20 cellular contexts compared by ENCODE assay signal in the genomic region with DNA sequence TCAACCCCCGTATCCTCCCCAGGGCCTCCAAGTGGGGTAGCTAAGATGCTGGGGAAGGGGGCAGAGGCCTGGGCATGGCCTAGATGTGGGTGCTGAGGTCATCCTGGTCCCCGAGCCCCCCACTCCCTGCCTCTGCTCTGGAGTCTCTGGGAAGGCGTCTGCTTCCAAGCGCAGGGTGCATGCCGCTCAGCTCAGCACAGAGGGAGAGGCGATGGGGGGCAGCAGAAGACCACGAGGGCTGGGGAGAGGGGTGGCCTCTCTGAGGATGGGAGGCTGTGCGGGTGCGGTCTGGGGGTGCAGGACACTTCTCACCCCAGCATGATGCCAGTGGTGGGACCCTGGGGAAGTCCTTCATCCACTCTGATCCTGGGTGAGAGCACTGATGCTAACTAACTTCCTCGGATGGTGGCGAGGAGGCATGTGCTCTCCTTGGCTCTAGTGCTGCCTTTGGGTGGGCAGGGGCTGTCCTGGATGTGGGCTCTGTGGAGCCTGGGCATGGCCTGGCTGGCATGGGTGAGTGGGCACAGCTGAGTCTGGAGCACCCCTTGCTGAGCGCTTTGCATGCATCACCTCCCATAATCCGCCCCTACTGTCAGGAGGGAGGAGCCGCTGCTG. TPM values are rescaled to one million over a fixed set of nuclear protein-coding genes. Genes with fewer than 3 reads are reported as not detected.
A peak's percentile ranks its signal among the peaks of the same experiment; 100 is the strongest.
DNase-seq lines count a peak whose midpoint lies in the region; ATAC-seq, FAIRE-seq and TF ChIP-seq lines count a peak whose summit lies in the region.
"Had no signal": no experiment of that assay in that cellular context is flagged by ENCODE, and none has a peak within 500 bp of the region (broad histone marks: within the 10 kb centered on the region; RNA-seq: fewer than 3 reads in every experiment).

No MANE protein-coding gene starts in this region.

- peak overlapping the region in 9 of 11 experiments; percentile 12 to 87 (median 74); a peak in 17 of 22 replicates for H3K4me2 ChIP-seq in BLaER1 treated with 17β-estradiol and CSF1 and Interleukin-3, amounts not matched to agents 10 nM and 100 nM
- H3K4me2 ChIP-seq in H1 (ENCODE audit: insufficient read depth in 1 of 2, low read depth in 2 of 2, low read length in 2 of 2) (no peak overlapping the region), mesenchymal stem cell (ENCODE audit: low read length, poor library complexity, severe bottlenecking) (no peak overlapping the region)

- H3K27me3 ChIP-seq in BLaER1 treated with 17β-estradiol and CSF1 and Interleukin-3, amounts not matched to agents 10 nM and 100 nM = no peaks in the 10 kb centered on the region
- H3K27me3 ChIP-seq in Panc1 (ENCODE audit: control insufficient read depth, insufficient read depth, low read length) = no peaks in the 10 kb centered on the region
- no peaks in the 10 kb centered on the region for H3K27me3 ChIP-seq in H1 (replicated peaks in 1 of 4; ENCODE audit: control insufficient read depth in 3 of 4, extremely low read depth in 1 of 4, insufficient read depth in 3 of 4, low read length in 3 of 4)
- peaks cover 3 to 6% of the 10 kb centered on the region in 2 experiments for H3K27me3 ChIP-seq in mesenchymal stem cell (ENCODE audit: control insufficient read depth in 1 of 2, insufficient read depth in 1 of 2, low read length in 2 of 2)
- no peaks in the 10 kb centered on the region for H3K27me3 ChIP-seq in lower lobe of right lung (ENCODE audit: low read depth)
- H3K27me3 ChIP-seq: BE2C had no signal

- no peak overlapping the region for H3K27ac ChIP-seq in BLaER1 treated with 17β-estradiol and CSF1 and Interleukin-3, amounts not matched to agents 10 nM and 100 nM
- H3K27ac ChIP-seq in Panc1 (ENCODE audit: low read length) (no peak overlapping the region), H1 (ENCODE audit: low read depth, low read length) (no peak overlapping the region), mesenchymal stem cell (ENCODE audit: low read length, poor library complexity, severe bottlenecking) (no peak overlapping the region), lower lobe of right lung (no peak overlapping the region)
- H3K27ac ChIP-seq: HL-60 had no signal

- no peak overlapping the region for H3K9ac ChIP-seq in BLaER1 treated with 17β-estradiol and CSF1 and Interleukin-3, amounts not matched to agents 10 nM and 100 nM
- H3K9ac ChIP-seq in H1 (replicated peaks in 1 of 4; ENCODE audit: extremely low read depth in 1 of 4, low read depth in 3 of 4, low read length in 3 of 4) = no peak overlapping the region
- H3K9ac ChIP-seq in mesenchymal stem cell (ENCODE audit: low read length) = no peak overlapping the region

- H2AFZ ChIP-seq in H1 (ENCODE audit: low read length) (no peak overlapping the region), mesenchymal stem cell (ENCODE audit: low read depth, low read length) (no peak overlapping the region)

- no peaks in the 10 kb centered on the region for H3K79me2 ChIP-seq in H1 (ENCODE audit: control insufficient read depth in 1 of 2, insufficient read depth in 2 of 2, low read length in 2 of 2)

- BruUV-seq in Panc1 (replicated peaks; lab: Mats Ljungman, UMichigan) = no TSS peak

- H3K23ac ChIP-seq in H1 (ENCODE audit: insufficient read length) = no peak overlapping the region
- H3K23ac ChIP-seq in mesenchymal stem cell (ENCODE audit: low read length in 2 of 2) = no peak overlapping the region

- H2BK15ac ChIP-seq in H1 (ENCODE audit: low read length) = no peak overlapping the region
- no peak overlapping the region for H2BK15ac ChIP-seq in mesenchymal stem cell (ENCODE audit: low read depth, poor library complexity, severe bottlenecking)

- 88% methylated on average over 14 of the region's 14 CpGs; no CpG with 5 or more reads in 1 of the 2 experiments for WGBS in H1 (ENCODE audit: extremely low coverage in 1 of 2, insufficient coverage in 1 of 2, insufficient read length in 1 of 2, insufficient replicate concordance in 2 of 2, low coverage in 1 of 2, low lambda C conversion rate in 2 of 2, missing lambda C conversion rate in 1 of 2), 2 experiments
- 90% methylated on average over 14 of the region's 14 CpGs for WGBS in mesenchymal stem cell

- no peaks in the 10 kb centered on the region for H3K36me3 ChIP-seq in BLaER1 treated with 17β-estradiol and CSF1 and Interleukin-3, amounts not matched to agents 10 nM and 100 nM
- H3K36me3 ChIP-seq in Panc1 (ENCODE audit: control insufficient read depth, insufficient read depth, low read length) (no peaks in the 10 kb centered on the region), H1 (ENCODE audit: control insufficient read depth in 2 of 4, insufficient read depth in 4 of 4, low read length in 3 of 4) (no peaks in the 10 kb centered on the region), mesenchymal stem cell (ENCODE audit: control insufficient read depth in 1 of 2, insufficient read depth in 2 of 2, low read depth in 1 of 2, low read length in 2 of 2) (no peaks in the 10 kb centered on the region), lower lobe of right lung (no peaks in the 10 kb centered on the region)
- H3K36me3 ChIP-seq: BE2C, HAP-1 had no signal

- DNase-seq in Panc1 (ENCODE audit: low read depth, low spot score) (no peak), H1 (ENCODE audit: low read depth in 1 of 2, low spot score in 2 of 2) (no peak), mesenchymal stem cell (no peak), lower lobe of right lung (no peak), KG1 (lab: John Stamatoyannopoulos, UW) (no peak), left colon (no peak)
- no peak for DNase-seq in stimulated activated CD4-positive, alpha-beta T cell treated with anti-CD3 and anti-CD28 coated beads, Interleukin-4, amount 100 ng/mL, for 4 hours
- DNase-seq: DND-41, GDM1, GOT3 had no signal

- H2BK12ac ChIP-seq in H1 (ENCODE audit: low read depth, low read length) = no peak overlapping the region
- H2BK12ac ChIP-seq in mesenchymal stem cell (ENCODE audit: low read length in 2 of 2) = no peak overlapping the region

- no peak overlapping the region for H4K5ac ChIP-seq in H1 (ENCODE audit: insufficient read length, low read depth, low read length)

- no peak overlapping the region; the same call in 1 of the 2 replicates for H4K8ac ChIP-seq in H1 (ENCODE audit: extremely low read depth, insufficient read depth, low read length)
- no peak overlapping the region for H4K8ac ChIP-seq in mesenchymal stem cell (ENCODE audit: low read length)

- H2AK5ac ChIP-seq in H1 (ENCODE audit: low read depth, low read length) (no peak overlapping the region), mesenchymal stem cell (ENCODE audit: low read length, severe bottlenecking) (no peak overlapping the region)

- no peaks in the 10 kb centered on the region for H3K23me2 ChIP-seq in H1 (ENCODE audit: low read depth, low read length)

- H3K14ac ChIP-seq in H1 (ENCODE audit: insufficient read length) = no peak overlapping the region
- H3K14ac ChIP-seq in mesenchymal stem cell (ENCODE audit: low read length in 2 of 2) = peak overlapping the region in 1 of 2 experiments; percentile 68

- POLR2A ChIA-PET in Panc1 (lab: Charles Lee) = interaction anchor here (0.7 kb wide), 1 partner anchor 101 kb away, joined by 19 read pairs; no protein-coding TSS in a partner anchor
- POLR2A ChIA-PET in H1 (lab: Charles Lee; ENCODE audit: partially characterized antibody) = interaction anchor here (1.2 to 2.5 kb wide), 4 partner anchors 8 to 93 kb away, joined by 3 to 18 read pairs (median 3); no protein-coding TSS in a partner anchor

- H3K9me3 ChIP-seq in BLaER1 treated with 17β-estradiol and CSF1 and Interleukin-3, amounts not matched to agents 10 nM and 100 nM (replicated peaks in 1 of 11) = no peaks in the 10 kb centered on the region
- H3K9me3 ChIP-seq in Panc1 (ENCODE audit: control insufficient read depth, insufficient read depth, low read depth, low read length) (no peaks in the 10 kb centered on the region), H1 (ENCODE audit: insufficient read depth in 2 of 2, low read depth in 1 of 2, low read length in 1 of 2) (no peaks in the 10 kb centered on the region), mesenchymal stem cell (ENCODE audit: control insufficient read depth, low read length) (no peaks in the 10 kb centered on the region), lower lobe of right lung (no peaks in the 10 kb centered on the region)
- H3K9me3 ChIP-seq: BE2C, Caco-2, HAP-1 had no signal

- H2BK20ac ChIP-seq in H1 (ENCODE audit: low read length) = no peak overlapping the region

- no peak overlapping the region for H3K56ac ChIP-seq in H1 (replicated peaks; ENCODE audit: insufficient read length, low read depth, low read length)

- H3K4me3 ChIP-seq in BLaER1 treated with 17β-estradiol and CSF1 and Interleukin-3, amounts not matched to agents 10 nM and 100 nM = no peak overlapping the region
- H3K4me3 ChIP-seq in Panc1 (ENCODE audit: low read depth in 2 of 2, low read length in 2 of 2) (no peak overlapping the region), H1 (ENCODE audit: extremely low read depth in 1 of 4, insufficient read depth in 2 of 4, low read depth in 3 of 4, low read length in 4 of 4) (no peak overlapping the region), mesenchymal stem cell (ENCODE audit: insufficient read depth in 1 of 2, low read depth in 1 of 2, low read length in 2 of 2) (no peak overlapping the region), lower lobe of right lung (no peak overlapping the region)
- H3K4me3 ChIP-seq: HAP-1 had no signal

- intact Hi-C loops in Panc1 (cut with micrococcal nuclease; ENCODE audit: unreplicated experiment) (no loop called here), lower lobe of right lung (cut with DNase I) (no loop called here), left colon (cut with DNase I, micrococcal nuclease) (no loop called here)

- H4K91ac ChIP-seq in H1 (replicated peaks; ENCODE audit: insufficient read length, low read length) = peak overlapping the region; percentile 54
- peak overlapping the region; percentile 37 for H4K91ac ChIP-seq in mesenchymal stem cell (ENCODE audit: low read length)

- H3K79me1 ChIP-seq in H1 (ENCODE audit: low read depth, low read length) = no peaks in the 10 kb centered on the region
- H3K79me1 ChIP-seq in mesenchymal stem cell (replicated peaks; ENCODE audit: low read length, poor library complexity, severe bottlenecking) = no peaks in the 10 kb centered on the region

- no peak overlapping the region for H2BK120ac ChIP-seq in H1 (replicated peaks; ENCODE audit: low read depth, low read length)
- H2BK120ac ChIP-seq in mesenchymal stem cell (ENCODE audit: low read depth, low read length) = no peak overlapping the region

- no peaks in the 10 kb centered on the region; a peak in 2 of 22 replicates for H4K20me1 ChIP-seq in BLaER1 treated with 17β-estradiol and CSF1 and Interleukin-3, amounts not matched to agents 10 nM and 100 nM
- H4K20me1 ChIP-seq in H1 (replicated peaks in 1 of 2; ENCODE audit: control insufficient read depth in 1 of 2, insufficient read depth in 2 of 2, low read length in 2 of 2) = no peaks in the 10 kb centered on the region

- TF ChIP-seq CTCF in Panc1 (IDR thresholded peaks at IDR 0.05) (no peak), H1 (IDR thresholded peaks at IDR 0.05; ENCODE audit: control extremely low read depth in 1 of 3, insufficient read depth in 1 of 3, low read depth in 1 of 3, low read length in 3 of 3) (no peak), lower lobe of right lung (IDR thresholded peaks at IDR 0.05) (no peak)

- TF ChIP-seq RAD21 in H1 (IDR thresholded peaks at IDR 0.05 in 1 of 2, conservative IDR thresholded peaks at IDR 0.05 in 1 of 2; ENCODE audit: low read depth in 2 of 2, low read length in 2 of 2) = no peak

- ATAC-seq in Panc1 (peak; percentile 37; the same call in 1 of the 2 replicates), lower lobe of right lung (no peak), left colon (no peak)

- FAIRE-seq in H1 (lab: Jason Lieb, UNC) = no peak
- FAIRE-seq: GM12892 had no signal

- peaks cover 0 to 67% (median 46%) of the 10 kb centered on the region in 10 experiments; a peak in 18 of 20 replicates for H3K4me1 ChIP-seq in BLaER1 treated with 17β-estradiol and CSF1 and Interleukin-3, amounts not matched to agents 10 nM and 100 nM
- H3K4me1 ChIP-seq in Panc1 (ENCODE audit: control insufficient read depth, insufficient read depth, low read length) (no peaks in the 10 kb centered on the region), H1 (replicated peaks in 1 of 4; ENCODE audit: control insufficient read depth in 3 of 4, insufficient read depth in 4 of 4, low read length in 3 of 4) (peaks cover 0 to 10% (median 4%) of the 10 kb centered on the region in 4 experiments; a peak in 5 of 7 replicates), mesenchymal stem cell (ENCODE audit: control insufficient read depth, insufficient read depth, low read depth, low read length) (peaks cover 11% of the 10 kb centered on the region), lower lobe of right lung (no peaks in the 10 kb centered on the region)
- H3K4me1 ChIP-seq: BE2C, Caco-2, HAP-1 had no signal

- H3K18ac ChIP-seq in H1 (ENCODE audit: extremely low read depth, low read length) (no peak overlapping the region), mesenchymal stem cell (ENCODE audit: low read depth in 1 of 2, low read length in 2 of 2) (no peak overlapping the region)

- no peak for TF ChIP-seq EP300 in H1 (IDR thresholded peaks at IDR 0.05; ENCODE audit: borderline replicate concordance in 1 of 2, low read depth in 2 of 2, low read length in 2 of 2)

- H2BK5ac ChIP-seq in H1 (ENCODE audit: low read depth, low read length) (0 out of 2 replicates have a peak overlapping the region, but pooled peaks have one; percentile 46), mesenchymal stem cell (ENCODE audit: low read depth, low read length, poor library complexity, severe bottlenecking) (no peak overlapping the region)

- CTCF ChIA-PET in Panc1 (lab: Charles Lee) (no interaction called here), H1 (lab: Charles Lee; ENCODE audit: partially characterized antibody) (interaction anchor here (0.6 to 3.0 kb wide), 17 partner anchors 8 to 235 kb away, joined by 3 to 14 read pairs (median 3); a partner anchor contains a TSS)

- no peak for TF ChIP-seq POLR2A in H1 (IDR thresholded peaks at IDR 0.05; ENCODE audit: control extremely low read depth in 1 of 2, low read depth in 2 of 2, low read length in 2 of 2)

- in situ Hi-C loops in Panc1 (cut with HindIII; ENCODE audit: low pct_unique_long_range_greater_than_20kb, low sequenced_read_pairs) = no loop called here

- H3K4ac ChIP-seq in H1 (replicated peaks; ENCODE audit: insufficient read length, low read depth, low read length) (no peak overlapping the region), mesenchymal stem cell (ENCODE audit: low read depth in 1 of 2, low read length in 2 of 2) (no peak overlapping the region)

RNA-seq across cellular contexts. Expression of a gene that starts 34.6 kb away (rescaled TPM):
- 1.1 TPM for total RNA-seq in Panc1 (2021; ENCODE audit: unreplicated experiment)
- polyA plus RNA-seq in Panc1 (2012; ENCODE audit: insufficient read length) = 0.36 TPM
- 0.20 TPM in 1 of 2 replicates, not detected in the other for total RNA-seq in H1 (2021; fragmentation: NEBNext Ultra II Directional; extraction: Animal tissue kit (Norgen Biotek cat#: 25700))
- 0.02 and 0.06 TPM in 2 replicates for polyA plus RNA-seq in H1 (2011; rRNA removed)
- 0.10 TPM for polyA plus RNA-seq in H1 (2011; cell fraction: cytosol; rRNA removed)
- polyA plus RNA-seq in H1 (2011; cell fraction: nucleus; rRNA removed) = 0.30 TPM
- polyA plus RNA-seq in H1 (2012, experiment 1 of 2) = 0.04 to 0.05 TPM in 2 of 4 replicates, not detected in the others
- not detected for polyA plus RNA-seq in H1 (2012, experiment 2 of 2)
- polyA plus RNA-seq in H1 (2013, experiment 1 of 2) = 0.12 TPM
- 0.13 TPM for polyA plus RNA-seq in H1 (2013, experiment 2 of 2)
- 0.24 and 0.79 TPM in 2 replicates for polyA minus RNA-seq in H1 (2011; rRNA and poly(A)+ RNA removed)
- not detected for polyA minus RNA-seq in H1 (2011; cell fraction: cytosol; rRNA and poly(A)+ RNA removed)
- polyA minus RNA-seq in H1 (2011; cell fraction: nucleus; rRNA and poly(A)+ RNA removed) = 0.90 TPM
- not detected for polyA plus RNA-seq in mesenchymal stem cell (2013, experiment 1 of 2)
- polyA plus RNA-seq in mesenchymal stem cell (2013, experiment 2 of 2) = 0.04 TPM
- 0.30 TPM for total RNA-seq in lower lobe of right lung
- under 1 TPM in 1 of 2 donors, not detected in 1; 0.11 TPM for total RNA-seq in left colon
- total RNA-seq: A172, HFFc6 had no signal
- polyA plus RNA-seq: AG04450; CD8-positive, alpha-beta memory T cell had no signal

Comparison
In these comparisons a context has a peak if more than half of its experiments do, and no peak if none do; other contexts are left out.
1. H3K4me2 ChIP-seq: peak in BLaER1 treated with 17β-estradiol and CSF1 and Interleukin-3, amounts not matched to agents 10 nM and 100 nM (9 of 11); none in H1 (0 of 2) and mesenchymal stem cell (single experiment).